Comparison of ENCODE assay signal across 16 cellular contexts in genomic region chr1:243841507-243841906, GRCh38. TPM values are rescaled to one million over a fixed set of nuclear protein-coding genes. Genes with fewer than 3 reads are reported as not detected.
DNase-seq lines count a peak whose midpoint lies in the region; ATAC-seq and TF ChIP-seq lines count a peak whose summit lies in the region.
"Had no signal": no experiment of that assay in that cellular context is flagged by ENCODE, and none has a peak within 500 bp of the region (broad histone marks: within the 10 kb centered on the region; RNA-seq: fewer than 3 reads in every experiment).

No MANE protein-coding gene starts in this region.

- H3K4me3 Mint-ChIP-seq in naive B cell = no peak overlapping the region
- H3K4me3 Mint-ChIP-seq: IgD-negative memory B cell had no signal

- no peak overlapping the region for H3K4me3 ChIP-seq in choroid plexus epithelial cell (ENCODE audit: low read depth, low read length)
- H3K4me3 ChIP-seq: BLaER1 treated with 17β-estradiol and CSF1 and Interleukin-3, amounts not matched to agents 10 nM and 100 nM; dorsolateral prefrontal cortex; left ventricle myocardium inferior had no signal

- no peak for TF ChIP-seq CTCF in choroid plexus epithelial cell (conservative IDR thresholded peaks at IDR 0.05; ENCODE audit: low read depth, low read length)

- H3K9me3 Mint-ChIP-seq in naive B cell = peaks cover 0 to 9% (median under 1%) of the 10 kb centered on the region in 7 donors

- H3K36me3 Mint-ChIP-seq in naive B cell = peaks cover 0 to 10% of the 10 kb centered on the region in 2 donors

- DNase-seq in Caki2 (ENCODE audit: low read depth) = peak; percentile 62
- peak; percentile 26 for DNase-seq in LHCN-M2 (ENCODE audit: low read depth)
- DNase-seq in choroid plexus epithelial cell (ENCODE audit: low read depth) = peak; percentile 79
- DNase-seq in naive B cell = no peak
- DNase-seq in DMS53 (lab: John Stamatoyannopoulos, UW) = no peak
- DNase-seq in NCI-H446 treated with DMSO at 0.1 percent for 48 hours (lab: John Stamatoyannopoulos, UW) = no peak
- DNase-seq: activated CD4-positive, alpha-beta T cell treated with anti-CD3 and anti-CD28 coated beads, Interleukin-2, amount 50 U/mL, for 4 hours; activated T-cell treated with anti-CD3 and anti-CD28 coated beads, Interleukin-2, amount 50 U/mL, for 48 hours; dorsolateral prefrontal cortex; left ventricle myocardium inferior; MV-4-11; NCI-H748 treated with DMSO at 0.1 percent for 48 hours had no signal

- peak overlapping the region in 5 of 6 donors; percentile 21 to 86 (median 74) for H3K27ac Mint-ChIP-seq in naive B cell
- H3K27ac Mint-ChIP-seq: IgD-negative memory B cell had no signal

- in situ Hi-C loops in Caki2 (cut with HindIII; ENCODE audit: low pct_unique_long_range_greater_than_20kb, low sequenced_read_pairs) = no loop called here

- H3K27me3 Mint-ChIP-seq in naive B cell = no peaks in the 10 kb centered on the region
- H3K27me3 Mint-ChIP-seq: IgD-negative memory B cell had no signal

- no peak for ATAC-seq in naive B cell (ENCODE audit: low read depth in 2 of 2)
- ATAC-seq in GM18870 (IDR thresholded peaks at IDR 0.05; ENCODE audit: unreplicated experiment) = no peak
- ATAC-seq: Panc1 had no signal

- peaks cover 7 to 25% (median 8%) of the 10 kb centered on the region in 3 donors for H3K4me1 Mint-ChIP-seq in naive B cell

RNA-seq across cellular contexts. Expression of gene AKT3, which starts 8.5 kb away (rescaled TPM):
- total RNA-seq in Caki2 (2014; rRNA removed; shearing (Covaris generic); ENCODE audit: low replicate concordance) = 22.9 and 31.3 TPM in 2 replicates
- 10.1 and 12.2 TPM in 2 replicates for total RNA-seq in LHCN-M2 (2014; rRNA removed)
- polyA plus RNA-seq in LHCN-M2 (2012) = 7.8 TPM
- 1 to 10 TPM in 5 of 6 donors, not detected in 1; 2.8 to 6.4 (median 3.5) TPM for polyA plus RNA-seq in naive B cell (ENCODE audit: low read depth in 6 of 6)

Comparison
In these comparisons a context has a peak if more than half of its experiments do, and no peak if none do; other contexts are left out.
1. DNase-seq: peak in Caki2 (single experiment), LHCN-M2 (single experiment) and choroid plexus epithelial cell (single experiment); none in naive B cell (single experiment), DMS53 (single experiment) and NCI-H446 treated with DMSO at 0.1 percent for 48 hours (single experiment).